ENCODE assay signal across 8 cellular contexts in genomic region chr13:40402931-40403412, GRCh38.
DNase-seq lines count a peak whose midpoint lies in the region; ATAC-seq and TF ChIP-seq lines count a peak whose summit lies in the region.

No MANE protein-coding gene starts in this region.

- H3K14ac ChIP-seq in trophoblast cell (ENCODE audit: low read length) = no peak overlapping the region

- H3K79me1 ChIP-seq in trophoblast cell (ENCODE audit: low read length) = peaks cover 28% of the 10 kb centered on the region

- no peak for TF ChIP-seq EP300 in SK-N-SH (IDR thresholded peaks at IDR 0.05; ENCODE audit: borderline replicate concordance in 1 of 2, low read depth in 1 of 2, low read length in 1 of 2)

- DNase-seq in SK-N-SH (no peak), foreskin melanocyte (peak; percentile 69), trophoblast cell (peak in 1 of 2 donors; percentile 51)

- H2BK5ac ChIP-seq in trophoblast cell (ENCODE audit: low read depth, low read length, poor library complexity) = peak overlapping the region; percentile 44

- H2AFZ ChIP-seq in SK-N-SH (ENCODE audit: low read depth) (peak overlapping the region; percentile 62; the same call in 1 of the 2 replicates), trophoblast cell (ENCODE audit: insufficient read depth, low read length, poor library complexity) (no peak overlapping the region)

- no peak overlapping the region for H4K8ac ChIP-seq in trophoblast cell (ENCODE audit: low read depth, low read length)

- peak overlapping the region; percentile 2 for H2BK12ac ChIP-seq in trophoblast cell (ENCODE audit: low read length)

- no peak for TF ChIP-seq CTCF in SK-N-SH (IDR thresholded peaks at IDR 0.05)

- WGBS in SK-N-SH (ENCODE audit: low lambda C conversion rate) = 33% methylated on average over 9 of the region's 9 CpGs
- no CpG with 5 or more reads among the region's 9 CpGs for WGBS in trophoblast cell (ENCODE audit: extremely low coverage, insufficient coverage, insufficient read length)

- H4K91ac ChIP-seq in trophoblast cell (ENCODE audit: low read depth, low read length) = no peak overlapping the region

- H3K4me1 ChIP-seq in BLaER1 treated with 17β-estradiol and CSF1 and Interleukin-3, amounts not matched to agents 10 nM and 100 nM = peaks cover 8 to 51% (median 28%) of the 10 kb centered on the region in 10 experiments
- H3K4me1 ChIP-seq in SK-N-SH (ENCODE audit: control insufficient read depth in 1 of 2, insufficient read depth in 2 of 2, low read depth in 1 of 2, low read length in 1 of 2) (peaks cover 0 to 24% of the 10 kb centered on the region in 2 experiments; a peak in 3 of 4 replicates), trophoblast cell (ENCODE audit: control insufficient read depth in 1 of 2, insufficient read depth in 2 of 2, low read length in 2 of 2) (peaks cover 15 to 22% of the 10 kb centered on the region in 2 experiments)

- peak overlapping the region in 9 of 11 experiments; percentile 47 to 89 (median 79); a peak in 14 of 22 replicates for H3K4me2 ChIP-seq in BLaER1 treated with 17β-estradiol and CSF1 and Interleukin-3, amounts not matched to agents 10 nM and 100 nM
- H3K4me2 ChIP-seq in SK-N-SH (peak overlapping the region; percentile 69), trophoblast cell (ENCODE audit: low read length) (peak overlapping the region; percentile 37)

- H3K36me3 ChIP-seq in BLaER1 treated with 17β-estradiol and CSF1 and Interleukin-3, amounts not matched to agents 10 nM and 100 nM = no peaks in the 10 kb centered on the region
- H3K36me3 ChIP-seq in SK-N-SH (replicated peaks in 1 of 2; ENCODE audit: control insufficient read depth in 1 of 2, insufficient read depth in 2 of 2, low read length in 1 of 2) (no peaks in the 10 kb centered on the region), trophoblast cell (ENCODE audit: control insufficient read depth in 1 of 2, insufficient read depth in 2 of 2, low read length in 2 of 2) (no peaks in the 10 kb centered on the region)

- H3K23ac ChIP-seq in trophoblast cell (ENCODE audit: low read length) = no peak overlapping the region

- no peaks in the 10 kb centered on the region for H3K9me2 ChIP-seq in SK-N-SH

- H4K20me1 ChIP-seq in BLaER1 treated with 17β-estradiol and CSF1 and Interleukin-3, amounts not matched to agents 10 nM and 100 nM = no peaks in the 10 kb centered on the region
- no peaks in the 10 kb centered on the region for H4K20me1 ChIP-seq in SK-N-SH (ENCODE audit: insufficient read depth)

- H2BK120ac ChIP-seq in trophoblast cell (ENCODE audit: insufficient read depth, low read length, poor library complexity) = no peak overlapping the region

- H3K9me3 ChIP-seq in BLaER1 treated with 17β-estradiol and CSF1 and Interleukin-3, amounts not matched to agents 10 nM and 100 nM (replicated peaks in 1 of 11) = peaks cover 0 to 9% (median 0%) of the 10 kb centered on the region in 11 experiments; a peak in 2 of 22 replicates
- H3K9me3 ChIP-seq in SK-N-SH (no peaks in the 10 kb centered on the region), trophoblast cell (ENCODE audit: insufficient read depth, low read depth, low read length) (peaks cover 2% of the 10 kb centered on the region)

- no peak overlapping the region for H2AK5ac ChIP-seq in trophoblast cell (ENCODE audit: low read length)

- CTCF ChIA-PET in SK-N-SH (lab: Yijun Ruan, JAX) = no interaction called here

- no peak overlapping the region for H3K4me3 ChIP-seq in BLaER1 treated with 17β-estradiol and CSF1 and Interleukin-3, amounts not matched to agents 10 nM and 100 nM
- H3K4me3 ChIP-seq in SK-N-SH (ENCODE audit: low read depth in 2 of 2, low read length in 1 of 2) = peak overlapping the region in 1 of 2 experiments; percentile 8; a peak in 1 of 4 replicates
- H3K4me3 ChIP-seq in trophoblast cell (ENCODE audit: low read depth, low read length) = no peak overlapping the region

- H3K18ac ChIP-seq in trophoblast cell (ENCODE audit: low read length) = no peak overlapping the region

- POLR2A ChIA-PET in SK-N-SH (lab: Yijun Ruan, JAX) = no interaction called here

- H3K9ac ChIP-seq in BLaER1 treated with 17β-estradiol and CSF1 and Interleukin-3, amounts not matched to agents 10 nM and 100 nM = no peak overlapping the region; a peak in 2 of 22 replicates
- peak overlapping the region; percentile 29; the same call in 1 of the 2 replicates for H3K9ac ChIP-seq in SK-N-SH
- H3K9ac ChIP-seq in trophoblast cell (ENCODE audit: low read length) = no peak overlapping the region

- no peak for TF ChIP-seq RAD21 in SK-N-SH (IDR thresholded peaks at IDR 0.05; ENCODE audit: low read length)

- H3K79me2 ChIP-seq in SK-N-SH (ENCODE audit: insufficient read depth) (no peaks in the 10 kb centered on the region), trophoblast cell (ENCODE audit: control insufficient read depth, insufficient read depth, low read length, poor library complexity) (peaks cover 2% of the 10 kb centered on the region)

- peak overlapping the region in 6 of 11 experiments; percentile 10 to 58 (median 32); a peak in 8 of 22 replicates for H3K27ac ChIP-seq in BLaER1 treated with 17β-estradiol and CSF1 and Interleukin-3, amounts not matched to agents 10 nM and 100 nM
- H3K27ac ChIP-seq in SK-N-SH (ENCODE audit: low read depth in 2 of 2, low read length in 1 of 2) (peak overlapping the region; percentile 40 to 82; a peak in 3 of 4 replicates), trophoblast cell (ENCODE audit: low read depth, low read length) (peak overlapping the region; percentile 93)

- ATAC-seq in HG02981 (IDR thresholded peaks at IDR 0.05; ENCODE audit: unreplicated experiment) (no peak), GM21515 (IDR thresholded peaks at IDR 0.05; ENCODE audit: unreplicated experiment) (no peak), GM19023 (IDR thresholded peaks at IDR 0.05; ENCODE audit: unreplicated experiment) (no peak), GM18861 (IDR thresholded peaks at IDR 0.05; ENCODE audit: unreplicated experiment) (no peak)

- no peak overlapping the region for H3K4ac ChIP-seq in trophoblast cell (ENCODE audit: low read depth, low read length)

- no peaks in the 10 kb centered on the region for H3K27me3 ChIP-seq in BLaER1 treated with 17β-estradiol and CSF1 and Interleukin-3, amounts not matched to agents 10 nM and 100 nM
- H3K27me3 ChIP-seq in SK-N-SH (ENCODE audit: insufficient read depth) (no peaks in the 10 kb centered on the region), trophoblast cell (ENCODE audit: insufficient read depth, low read length) (no peaks in the 10 kb centered on the region)

- peaks cover 31% of the 10 kb centered on the region for H3F3A ChIP-seq in SK-N-SH (replicated peaks; ENCODE audit: insufficient read depth)

- no peak overlapping the region for H4K12ac ChIP-seq in trophoblast cell (ENCODE audit: low read depth, low read length)

TF ChIP-seq in SK-N-SH, 30 proteins besides CTCF, POLR2A, EP300 and RAD21:
- TF ChIP-seq MXI1 (IDR thresholded peaks at IDR 0.05; ENCODE audit: low read depth, low read length) = no peak
- no peak for TF ChIP-seq JUND (IDR thresholded peaks at IDR 0.05)
- no peak for TF ChIP-seq MAX (IDR thresholded peaks at IDR 0.05; ENCODE audit: low read depth)
- TF ChIP-seq YY1 (IDR thresholded peaks at IDR 0.05; ENCODE audit: low read depth) = no peak
- peak; percentile 18; the same call in 1 of the 2 replicates for TF ChIP-seq TCF12 (IDR thresholded peaks at IDR 0.05)
- no peak for TF ChIP-seq EZH2phosphoT487 (IDR thresholded peaks at IDR 0.05; ENCODE audit: borderline replicate concordance, low read depth)
- TF ChIP-seq FOSL2 (IDR thresholded peaks at IDR 0.05; ENCODE audit: borderline replicate concordance, low read depth) = peak; percentile 9; the same call in 1 of the 2 replicates
- TF ChIP-seq NFIC (IDR thresholded peaks at IDR 0.05; ENCODE audit: borderline replicate concordance) = no peak
- 0 out of 2 replicates have a peak, but pooled peaks have one; percentile 44 for TF ChIP-seq TEAD4 (IDR thresholded peaks at IDR 0.05; ENCODE audit: borderline replicate concordance, insufficient read depth)
- 0 out of 2 replicates have a peak, but pooled peaks have one; percentile 19 for TF ChIP-seq PBX3 (IDR thresholded peaks at IDR 0.05)
- TF ChIP-seq SIN3A (IDR thresholded peaks at IDR 0.05; ENCODE audit: borderline replicate concordance, low read depth, low read length) = no peak
- no peak for TF ChIP-seq ELF1 (IDR thresholded peaks at IDR 0.05)
- no peak for TF ChIP-seq RFX5 (IDR thresholded peaks at IDR 0.05; ENCODE audit: low read length)
- no peak for TF ChIP-seq RCOR1 (IDR thresholded peaks at IDR 0.05; ENCODE audit: low read length)

Comparison
In these comparisons a context has a peak if more than half of its experiments do, and no peak if none do; other contexts are left out.
1. H3K27ac ChIP-seq: peak in every context shown above with its lines; median percentile 93 in trophoblast cell; 61 in SK-N-SH; 32 in BLaER1 treated with 17β-estradiol and CSF1 and Interleukin-3, amounts not matched to agents 10 nM and 100 nM.